In the genomic region with DNA sequence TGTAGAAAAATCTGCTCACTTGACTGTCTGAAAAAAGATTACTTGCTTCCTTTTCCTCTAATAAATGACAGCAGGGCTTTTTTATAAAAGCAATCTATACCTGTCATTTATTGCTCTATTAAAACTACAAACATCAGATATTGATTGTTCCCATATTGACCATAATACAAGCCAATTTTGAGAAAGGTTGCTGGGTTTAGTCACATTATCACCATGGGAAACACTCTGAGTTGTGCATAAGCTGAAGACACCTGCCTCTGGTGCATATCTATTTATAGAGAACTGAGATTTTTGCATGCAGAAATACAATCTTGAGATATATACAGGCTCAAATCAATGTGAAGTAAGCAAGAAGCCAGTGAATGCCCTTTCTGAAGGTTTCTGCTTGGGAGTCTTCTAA, we compare ENCODE assay signal across 26 cellular contexts.
A peak's percentile ranks its signal among the peaks of the same experiment; 100 is the strongest.
DNase-seq lines count a peak whose midpoint lies in the region; ATAC-seq and TF ChIP-seq lines count a peak whose summit lies in the region.
"Had no signal": no experiment of that assay in that cellular context is flagged by ENCODE, and none has a peak within 500 bp of the region (broad histone marks: within the 10 kb centered on the region; RNA-seq: fewer than 3 reads in every experiment).

No MANE protein-coding gene starts in this region.

- H3K27me3 ChIP-seq in neural cell (ENCODE audit: insufficient read depth, low read depth, low read length), result no peaks in the 10 kb centered on the region
- H3K27me3 ChIP-seq: BE2C, BLaER1 had no signal

- H3K4me1 Mint-ChIP-seq in progenitor cell of endocrine pancreas (ENCODE audit: low read depth), result peaks cover 10% of the 10 kb centered on the region
- H3K4me1 Mint-ChIP-seq in stimulated activated naive CD8-positive, alpha-beta T cell treated with anti-CD3 and anti-CD28 coated beads, Interleukin-15, amount 100 ng/mL, for 72 hours, result no peaks in the 10 kb centered on the region
- H3K4me1 Mint-ChIP-seq: CD14-positive monocyte; CD4-positive, alpha-beta memory T cell; CD4-positive, CD25-positive, alpha-beta regulatory T cell; CD8-positive, alpha-beta memory T cell had no signal

- H3K36me3 ChIP-seq in neural cell (ENCODE audit: insufficient read depth, low read length), result no peaks in the 10 kb centered on the region
- H3K36me3 ChIP-seq: BE2C, BLaER1 had no signal

- TF ChIP-seq RAD21 in neural cell (conservative IDR thresholded peaks at IDR 0.05), result no peak

- H3K27ac ChIP-seq in neural cell (ENCODE audit: low read length), result peak overlapping the region; percentile 30
- H3K27ac ChIP-seq: BLaER1 had no signal

- no peaks in the 10 kb centered on the region for H3F3A ChIP-seq in neural cell (ENCODE audit: insufficient read depth, low read length, poor library complexity, severe bottlenecking)

- H3K36me3 Mint-ChIP-seq in progenitor cell of endocrine pancreas (ENCODE audit: insufficient read depth), result no peaks in the 10 kb centered on the region
- H3K36me3 Mint-ChIP-seq: CD14-positive monocyte; CD4-positive, alpha-beta memory T cell; CD4-positive, CD25-positive, alpha-beta regulatory T cell; CD8-positive, alpha-beta memory T cell had no signal

- no peak overlapping the region for H3K4me3 Mint-ChIP-seq in progenitor cell of endocrine pancreas (ENCODE audit: low read depth)
- no peak overlapping the region for H3K4me3 Mint-ChIP-seq in stimulated activated naive CD8-positive, alpha-beta T cell treated with anti-CD3 and anti-CD28 coated beads, Interleukin-15, amount 100 ng/mL, for 72 hours
- H3K4me3 Mint-ChIP-seq: CD14-positive monocyte; CD4-positive, alpha-beta memory T cell; CD4-positive, CD25-positive, alpha-beta regulatory T cell; CD8-positive, alpha-beta memory T cell had no signal

- H3K4me2 ChIP-seq in neural cell (ENCODE audit: low read length), result no peak overlapping the region
- H3K4me2 ChIP-seq: BLaER1 had no signal

- no peak overlapping the region for H2AFZ ChIP-seq in neural cell (ENCODE audit: low read depth, low read length)

- peak; percentile 56 for TF ChIP-seq EP300 in neural cell (conservative IDR thresholded peaks at IDR 0.05; ENCODE audit: poor library complexity, severe bottlenecking)

- no peak for TF ChIP-seq CTCF in neural cell (IDR thresholded peaks at IDR 0.05; ENCODE audit: poor library complexity, severe bottlenecking)
- no peak for TF ChIP-seq CTCF in progenitor cell of endocrine pancreas (IDR thresholded peaks at IDR 0.05; ENCODE audit: unreplicated experiment)

- H3K27ac Mint-ChIP-seq in progenitor cell of endocrine pancreas, result peak overlapping the region; percentile 41
- no peak overlapping the region for H3K27ac Mint-ChIP-seq in stimulated activated naive CD8-positive, alpha-beta T cell treated with anti-CD3 and anti-CD28 coated beads, Interleukin-15, amount 100 ng/mL, for 72 hours
- H3K27ac Mint-ChIP-seq: CD14-positive monocyte; CD4-positive, alpha-beta memory T cell; CD4-positive, CD25-positive, alpha-beta regulatory T cell; CD8-positive, alpha-beta memory T cell had no signal

- H3K9me2 ChIP-seq in neural cell (ENCODE audit: insufficient read depth, low read length), result no peaks in the 10 kb centered on the region

- no peaks in the 10 kb centered on the region for H3K27me3 Mint-ChIP-seq in progenitor cell of endocrine pancreas
- no peaks in the 10 kb centered on the region for H3K27me3 Mint-ChIP-seq in stimulated activated naive CD8-positive, alpha-beta T cell treated with anti-CD3 and anti-CD28 coated beads, Interleukin-15, amount 100 ng/mL, for 72 hours
- H3K27me3 Mint-ChIP-seq: CD4-positive, alpha-beta memory T cell; CD4-positive, CD25-positive, alpha-beta regulatory T cell; CD8-positive, alpha-beta memory T cell had no signal

- no peak for ATAC-seq in stimulated activated naive CD8-positive, alpha-beta T cell treated with anti-CD3 and anti-CD28 coated beads, Interleukin-15, amount 100 ng/mL, for 72 hours
- ATAC-seq in GM18498 (IDR thresholded peaks at IDR 0.05; ENCODE audit: unreplicated experiment), result no peak
- ATAC-seq: GM12878 had no signal

- H3K9me3 Mint-ChIP-seq in progenitor cell of endocrine pancreas (ENCODE audit: low read depth), result no peaks in the 10 kb centered on the region
- peaks cover 0 to under 1% of the 10 kb centered on the region in 2 donors for H3K9me3 Mint-ChIP-seq in stimulated activated naive CD8-positive, alpha-beta T cell treated with anti-CD3 and anti-CD28 coated beads, Interleukin-15, amount 100 ng/mL, for 72 hours

- H3K9me3 ChIP-seq in neural cell (ENCODE audit: low read length), result no peaks in the 10 kb centered on the region
- H3K9me3 ChIP-seq: BE2C, BLaER1 had no signal

- no peaks in the 10 kb centered on the region for H4K20me1 ChIP-seq in neural cell (ENCODE audit: insufficient read depth)
- H4K20me1 ChIP-seq: BLaER1 had no signal

- H3K79me2 ChIP-seq in neural cell (replicated peaks; ENCODE audit: insufficient read depth, low read length), result no peaks in the 10 kb centered on the region

- no peak overlapping the region for H3K9ac ChIP-seq in neural cell (ENCODE audit: low read length)
- H3K9ac ChIP-seq: BLaER1 had no signal

- H3K4me3 ChIP-seq in neural cell (ENCODE audit: low read length), result no peak overlapping the region
- H3K4me3 ChIP-seq: BLaER1, GM12878 had no signal

- DNase-seq in NCI-H146 (lab: John Stamatoyannopoulos, UW) (peak; percentile 71), NCI-H146 treated with DMSO at 0.1 percent for 48 hours (lab: John Stamatoyannopoulos, UW; ENCODE audit: unreplicated experiment) (peak; percentile 59), progenitor cell of endocrine pancreas (ENCODE audit: low spot score, unreplicated experiment) (no peak), NOMO-1 treated with DMSO at 0.1 percent for 48 hours (lab: John Stamatoyannopoulos, UW; ENCODE audit: unreplicated experiment) (no peak)
- DNase-seq in stimulated activated naive CD8-positive, alpha-beta T cell treated with anti-CD3 and anti-CD28 coated beads, Interleukin-15, amount 100 ng/mL, for 72 hours, result no peak
- DNase-seq in stimulated activated CD4-positive, alpha-beta T cell treated with anti-CD3 and anti-CD28 coated beads, Interleukin-1b, Interleukin-23, amount 100 ng/mL, for 48 hours, result no peak
- DNase-seq: 8988T; ACHN; BE2C; C1 segment of cervical spinal cord; CD4-positive, alpha-beta memory T cell; CD4-positive, CD25-positive, alpha-beta regulatory T cell; CD8-positive, alpha-beta memory T cell; COR-L47; DMS 273 treated with DMSO at 0.1 percent for 48 hours; DMS153; DMS53; DMS79; DND-41; EL; GDM1 had no signal

TF ChIP-seq in neural cell, 6 proteins besides CTCF, POLR2A, EP300 and RAD21:
- TF ChIP-seq, protein P1, sequence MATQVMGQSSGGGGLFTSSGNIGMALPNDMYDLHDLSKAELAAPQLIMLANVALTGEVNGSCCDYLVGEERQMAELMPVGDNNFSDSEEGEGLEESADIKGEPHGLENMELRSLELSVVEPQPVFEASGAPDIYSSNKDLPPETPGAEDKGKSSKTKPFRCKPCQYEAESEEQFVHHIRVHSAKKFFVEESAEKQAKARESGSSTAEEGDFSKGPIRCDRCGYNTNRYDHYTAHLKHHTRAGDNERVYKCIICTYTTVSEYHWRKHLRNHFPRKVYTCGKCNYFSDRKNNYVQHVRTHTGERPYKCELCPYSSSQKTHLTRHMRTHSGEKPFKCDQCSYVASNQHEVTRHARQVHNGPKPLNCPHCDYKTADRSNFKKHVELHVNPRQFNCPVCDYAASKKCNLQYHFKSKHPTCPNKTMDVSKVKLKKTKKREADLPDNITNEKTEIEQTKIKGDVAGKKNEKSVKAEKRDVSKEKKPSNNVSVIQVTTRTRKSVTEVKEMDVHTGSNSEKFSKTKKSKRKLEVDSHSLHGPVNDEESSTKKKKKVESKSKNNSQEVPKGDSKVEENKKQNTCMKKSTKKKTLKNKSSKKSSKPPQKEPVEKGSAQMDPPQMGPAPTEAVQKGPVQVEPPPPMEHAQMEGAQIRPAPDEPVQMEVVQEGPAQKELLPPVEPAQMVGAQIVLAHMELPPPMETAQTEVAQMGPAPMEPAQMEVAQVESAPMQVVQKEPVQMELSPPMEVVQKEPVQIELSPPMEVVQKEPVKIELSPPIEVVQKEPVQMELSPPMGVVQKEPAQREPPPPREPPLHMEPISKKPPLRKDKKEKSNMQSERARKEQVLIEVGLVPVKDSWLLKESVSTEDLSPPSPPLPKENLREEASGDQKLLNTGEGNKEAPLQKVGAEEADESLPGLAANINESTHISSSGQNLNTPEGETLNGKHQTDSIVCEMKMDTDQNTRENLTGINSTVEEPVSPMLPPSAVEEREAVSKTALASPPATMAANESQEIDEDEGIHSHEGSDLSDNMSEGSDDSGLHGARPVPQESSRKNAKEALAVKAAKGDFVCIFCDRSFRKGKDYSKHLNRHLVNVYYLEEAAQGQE (IDR thresholded peaks at IDR 0.05; ENCODE audit: borderline replicate concordance), result no peak
- peak; percentile 62 for TF ChIP-seq POLR2AphosphoS5 (IDR thresholded peaks at IDR 0.05)

Comparison
In these comparisons a context has a peak if more than half of its experiments do, and no peak if none do; other contexts are left out.
1. DNase-seq: peak in NCI-H146 (single experiment) and NCI-H146 treated with DMSO at 0.1 percent for 48 hours (single experiment); none in progenitor cell of endocrine pancreas (single experiment), NOMO-1 treated with DMSO at 0.1 percent for 48 hours (single experiment), stimulated activated naive CD8-positive, alpha-beta T cell treated with anti-CD3 and anti-CD28 coated beads, Interleukin-15, amount 100 ng/mL, for 72 hours (0 of 2) and stimulated activated CD4-positive, alpha-beta T cell treated with anti-CD3 and anti-CD28 coated beads, Interleukin-1b, Interleukin-23, amount 100 ng/mL, for 48 hours (single experiment).